13 cellular contexts compared by ENCODE assay signal in the genomic region with DNA sequence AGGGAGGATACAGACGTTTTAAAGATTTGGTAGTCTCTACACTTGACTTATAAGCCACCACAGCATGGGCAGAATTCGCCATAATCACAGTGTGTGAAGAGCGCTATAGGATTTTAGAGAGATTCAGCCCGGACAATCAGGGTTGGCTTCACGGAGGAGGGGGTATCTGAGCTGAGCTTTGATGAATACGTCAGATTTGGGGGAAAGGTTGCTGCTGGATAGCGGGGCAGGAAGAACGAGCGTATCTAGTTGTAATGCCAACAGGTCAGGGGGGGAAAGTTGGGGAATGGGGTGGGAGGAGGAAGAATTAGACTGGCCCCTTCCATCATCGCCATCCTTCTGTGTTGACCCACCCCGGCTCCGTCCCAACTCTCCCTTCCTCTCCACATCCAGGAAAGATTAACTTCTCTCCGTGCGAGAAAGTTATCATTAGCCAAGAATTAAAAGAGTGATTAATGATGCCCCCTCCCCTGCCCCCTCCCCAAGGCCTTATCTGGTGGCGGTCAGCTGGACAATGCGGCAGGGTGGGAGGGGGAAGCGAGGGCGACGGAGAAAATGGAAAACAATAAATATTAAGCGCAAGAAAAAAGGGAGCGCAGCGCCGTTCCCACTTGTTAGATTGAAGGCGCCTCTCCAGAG. TPM values are rescaled to one million over a fixed set of nuclear protein-coding genes. Genes with fewer than 3 reads are reported as not detected.
DNase-seq lines count a peak whose midpoint lies in the region; ATAC-seq and TF ChIP-seq lines count a peak whose summit lies in the region.
"Had no signal": no experiment of that assay in that cellular context is flagged by ENCODE, and none has a peak within 500 bp of the region (broad histone marks: within the 10 kb centered on the region; RNA-seq: fewer than 3 reads in every experiment).

No MANE protein-coding gene starts in this region.

- peak overlapping the region; percentile 31 to 60 for H3K4me3 Mint-ChIP-seq in stimulated activated naive B cell treated with anti-CD40 and anti-IgM and Interleukin-4, amounts not matched to agents 10 μg/mL and 1 μg/mL and 100 μg/mL, for 72 hours
- H3K4me3 Mint-ChIP-seq: CD4-positive, alpha-beta T cell; HFFc6 had no signal

- peaks cover 66 to 71% of the 10 kb centered on the region in 2 donors for H3K27me3 Mint-ChIP-seq in stimulated activated naive B cell treated with anti-CD40 and anti-IgM and Interleukin-4, amounts not matched to agents 10 μg/mL and 1 μg/mL and 100 μg/mL, for 72 hours

- WGBS in mesendoderm (ENCODE audit: extremely low coverage, insufficient coverage, low lambda C conversion rate): no CpG with 5 or more reads among the region's 24 CpGs

- TF ChIP-seq CTCF in HFF-Myc (IDR thresholded peaks at IDR 0.05; ENCODE audit: low read depth, low read length, missing control alignments) (no peak), choroid plexus epithelial cell (conservative IDR thresholded peaks at IDR 0.05; ENCODE audit: low read depth, low read length) (no peak)

- H3K27ac Mint-ChIP-seq in stimulated activated naive B cell treated with anti-CD40 and anti-IgM and Interleukin-4, amounts not matched to agents 10 μg/mL and 1 μg/mL and 100 μg/mL, for 72 hours: peak overlapping the region; percentile 26
- H3K27ac Mint-ChIP-seq: CD4-positive, alpha-beta T cell; HFFc6 had no signal

- no peak overlapping the region for H2BK15ac ChIP-seq in mesendoderm (replicated peaks; ENCODE audit: low read depth)

- peaks cover 4 to 6% of the 10 kb centered on the region in 2 donors for H3K9me3 Mint-ChIP-seq in stimulated activated naive B cell treated with anti-CD40 and anti-IgM and Interleukin-4, amounts not matched to agents 10 μg/mL and 1 μg/mL and 100 μg/mL, for 72 hours
- H3K9me3 Mint-ChIP-seq: HFFc6 had no signal

- no peaks in the 10 kb centered on the region for H3K27me3 ChIP-seq in mesendoderm (ENCODE audit: insufficient read depth, low read length, poor library complexity)

- no peaks in the 10 kb centered on the region for H3K36me3 ChIP-seq in mesendoderm (ENCODE audit: control insufficient read depth, insufficient read depth, low read length)

- H2AK5ac ChIP-seq in mesendoderm (ENCODE audit: low read length): no peak overlapping the region

- no peak for ATAC-seq in stimulated activated naive B cell treated with anti-CD40 and anti-IgM and Interleukin-4, amounts not matched to agents 10 μg/mL and 1 μg/mL and 100 μg/mL, for 72 hours (replicated peaks)
- no peak for ATAC-seq in GM21528 (IDR thresholded peaks at IDR 0.05; ENCODE audit: low FRiP score, unreplicated experiment)

- H3K4me2 ChIP-seq in mesendoderm (ENCODE audit: low read length): peak overlapping the region; percentile 2

- peaks cover 3 to 5% of the 10 kb centered on the region in 2 donors for H3K36me3 Mint-ChIP-seq in stimulated activated naive B cell treated with anti-CD40 and anti-IgM and Interleukin-4, amounts not matched to agents 10 μg/mL and 1 μg/mL and 100 μg/mL, for 72 hours

- H4K8ac ChIP-seq in mesendoderm (ENCODE audit: low read depth, low read length): no peak overlapping the region

- H2BK5ac ChIP-seq in mesendoderm (ENCODE audit: low read length): peak overlapping the region; percentile 24

- no peaks in the 10 kb centered on the region for H3K79me2 ChIP-seq in mesendoderm (ENCODE audit: control insufficient read depth, insufficient read depth, low read length)

- H3K9ac ChIP-seq in mesendoderm (ENCODE audit: low read length): peak overlapping the region; percentile 3

- H3K4me1 ChIP-seq in mesendoderm (ENCODE audit: control insufficient read depth, low read depth, low read length): peaks cover 14% of the 10 kb centered on the region

- no peak for DNase-seq in HFF-Myc (ENCODE audit: extremely low read depth, low read depth)
- no peak for DNase-seq in choroid plexus epithelial cell (ENCODE audit: low read depth)
- peak; percentile 73 for DNase-seq in mesendoderm
- no peak for DNase-seq in stimulated activated naive B cell treated with anti-CD40 and anti-IgM and Interleukin-4, amounts not matched to agents 10 μg/mL and 1 μg/mL and 100 μg/mL, for 72 hours
- no peak for DNase-seq in NCI-H1105 treated with DMSO at 0.1 percent for 48 hours (lab: John Stamatoyannopoulos, UW)
- DNase-seq in EL: no peak
- DNase-seq in activated effector memory CD4-positive, alpha-beta T cell treated with Interleukin-2 at 50 U/mL for 16 hours: no peak
- DNase-seq: activated CD8-positive, alpha-beta memory T cell treated with anti-CD3 and anti-CD28 coated beads, Interleukin-2, amount 50 U/mL, for 4 hours; CD4-positive, alpha-beta T cell; effector CD8-positive, alpha-beta T cell; HFFc6; SHP77 had no signal

- H4K5ac ChIP-seq in mesendoderm (ENCODE audit: low read length): peak overlapping the region; percentile 2

- H3K4ac ChIP-seq in mesendoderm (ENCODE audit: low read depth, low read length): peak overlapping the region; percentile 18

- no peak overlapping the region for H3K18ac ChIP-seq in mesendoderm (ENCODE audit: low read length)

- H3K4me3 ChIP-seq in HFF-Myc (replicated peaks; ENCODE audit: low read depth, low read length) (0 out of 2 replicates have a peak overlapping the region, but pooled peaks have one; percentile 1), choroid plexus epithelial cell (ENCODE audit: low read depth, low read length) (peak overlapping the region; percentile 20), mesendoderm (ENCODE audit: low read length) (no peak overlapping the region)

- H3K56ac ChIP-seq in mesendoderm (ENCODE audit: low read length): peak overlapping the region; percentile 59

- H3K27ac ChIP-seq in mesendoderm (ENCODE audit: low read depth, low read length): peak overlapping the region; percentile 4

- peaks cover 7 to 8% of the 10 kb centered on the region in 2 donors for H3K4me1 Mint-ChIP-seq in stimulated activated naive B cell treated with anti-CD40 and anti-IgM and Interleukin-4, amounts not matched to agents 10 μg/mL and 1 μg/mL and 100 μg/mL, for 72 hours

- peak overlapping the region; percentile 30 for H2BK120ac ChIP-seq in mesendoderm (ENCODE audit: low read depth, low read length)

- no peak overlapping the region for H3K23ac ChIP-seq in mesendoderm (ENCODE audit: low read length)

- H3K79me1 ChIP-seq in mesendoderm (ENCODE audit: low read length): no peaks in the 10 kb centered on the region

RNA-seq across cellular contexts. Expression of a gene that starts 13.5 kb away (rescaled TPM):
- polyA plus RNA-seq in mesendoderm (2013, experiment 1 of 2): 16.9 TPM
- polyA plus RNA-seq in mesendoderm (2013, experiment 2 of 2): 17.6 TPM
